Comparison of ENCODE assay signal across 17 cellular contexts in genomic region chr20:35497780-35498189, GRCh38. TPM values are rescaled to one million over a fixed set of nuclear protein-coding genes. Genes with fewer than 3 reads are reported as not detected.
DNase-seq lines count a peak whose midpoint lies in the region; ATAC-seq and TF ChIP-seq lines count a peak whose summit lies in the region.
"Had no signal": no experiment of that assay in that cellular context is flagged by ENCODE, and none has a peak within 500 bp of the region (broad histone marks: within the 10 kb centered on the region; RNA-seq: fewer than 3 reads in every experiment).

No MANE protein-coding gene starts in this region.

- TF ChIP-seq POLR2A in esophagus muscularis mucosa (IDR thresholded peaks at IDR 0.05; ENCODE audit: low read depth) = no peak

- H3K27ac Mint-ChIP-seq in mesothelial cell of epicardium = no peak overlapping the region
- H3K27ac Mint-ChIP-seq: GM23338 had no signal

- DNase-seq in NCI-H2171 (lab: John Stamatoyannopoulos, UW) (peak; percentile 43), esophagus muscularis mucosa (ENCODE audit: extremely low spot score) (peak; percentile 93), left lung (no peak), mesothelial cell of epicardium (ENCODE audit: low spot score in 2 of 2, unreplicated experiment in 2 of 2) (no peak), NK-92 (lab: John Stamatoyannopoulos, UW; ENCODE audit: unreplicated experiment) (no peak), A172 (ENCODE audit: low spot score) (no peak)
- DNase-seq: activated T-cell treated with anti-CD3 and anti-CD28 coated beads, Interleukin-2, amount 50 U/mL, for 1 hour; BE2C; naive thymus-derived CD4-positive, alpha-beta T cell; NCI-H2081; stimulated activated CD4-positive, alpha-beta T cell treated with anti-CD3 and anti-CD28 coated beads, Interleukin-12 subunit alpha, Interleukin-12 subunit beta, amount 100 ng/mL, for 4 hours had no signal

- peak in 1 of 3 experiments; percentile 33 for TF ChIP-seq CTCF in esophagus muscularis mucosa (IDR thresholded peaks at IDR 0.05)
- TF ChIP-seq CTCF in left lung (IDR thresholded peaks at IDR 0.05) = no peak
- TF ChIP-seq CTCF in mesothelial cell of epicardium (IDR thresholded peaks at IDR 0.05; ENCODE audit: unreplicated experiment) = no peak

- H3K4me1 ChIP-seq in esophagus muscularis mucosa = peaks cover 2 to 22% (median 17%) of the 10 kb centered on the region in 4 donors
- no peaks in the 10 kb centered on the region for H3K4me1 ChIP-seq in left lung
- H3K4me1 ChIP-seq in skeletal muscle tissue (ENCODE audit: control insufficient read depth in 3 of 3, insufficient read depth in 3 of 3, low read length in 3 of 3) = peaks cover 38 to 42% (median 42%) of the 10 kb centered on the region in 3 donors
- H3K4me1 ChIP-seq: BE2C had no signal

- peak overlapping the region; percentile 55 to 77 (median 70) for H3K27ac ChIP-seq in esophagus muscularis mucosa (replicated peaks in 1 of 4)
- no peak overlapping the region for H3K27ac ChIP-seq in left lung
- H3K27ac ChIP-seq in skeletal muscle tissue (ENCODE audit: low read depth, low read length) = peak overlapping the region; percentile 77

- H3K4me1 Mint-ChIP-seq in mesothelial cell of epicardium = no peaks in the 10 kb centered on the region
- H3K4me1 Mint-ChIP-seq: GM23338 had no signal

- intact Hi-C loops in esophagus muscularis mucosa (cut with DNase I) = no loop called here
- intact Hi-C loops in left lung (cut with DNase I) = no loop called here

- TF ChIP-seq EP300 in esophagus muscularis mucosa (IDR thresholded peaks at IDR 0.05) = no peak

- H3K27me3 ChIP-seq in esophagus muscularis mucosa (no peaks in the 10 kb centered on the region), left lung (no peaks in the 10 kb centered on the region), skeletal muscle tissue (ENCODE audit: control insufficient read depth in 3 of 3, insufficient read depth in 3 of 3, low read length in 3 of 3) (no peaks in the 10 kb centered on the region)
- H3K27me3 ChIP-seq: BE2C had no signal

- peaks cover 54% of the 10 kb centered on the region for H3K36me3 Mint-ChIP-seq in mesothelial cell of epicardium

- no peaks in the 10 kb centered on the region for H3K27me3 Mint-ChIP-seq in mesothelial cell of epicardium (ENCODE audit: low read depth)
- H3K27me3 Mint-ChIP-seq: naive thymus-derived CD4-positive, alpha-beta T cell had no signal

- no peaks in the 10 kb centered on the region for H3K9me3 Mint-ChIP-seq in mesothelial cell of epicardium
- H3K9me3 Mint-ChIP-seq: GM23338; naive thymus-derived CD4-positive, alpha-beta T cell had no signal

- H3K9me3 ChIP-seq in esophagus muscularis mucosa = no peaks in the 10 kb centered on the region
- no peaks in the 10 kb centered on the region for H3K9me3 ChIP-seq in left lung
- H3K9me3 ChIP-seq in skeletal muscle tissue (ENCODE audit: control insufficient read depth in 3 of 3, low read length in 3 of 3) = no peaks in the 10 kb centered on the region
- H3K9me3 ChIP-seq: BE2C had no signal

- no peak overlapping the region for H3K4me3 ChIP-seq in esophagus muscularis mucosa
- H3K4me3 ChIP-seq in left lung = no peak overlapping the region
- no peak overlapping the region for H3K4me3 ChIP-seq in skeletal muscle tissue (ENCODE audit: low read length in 3 of 3)
- H3K4me3 ChIP-seq: GM23338 had no signal

- ATAC-seq in left lung = peak; percentile 34
- ATAC-seq in GM21825 (IDR thresholded peaks at IDR 0.05; ENCODE audit: unreplicated experiment) = no peak
- ATAC-seq: activated CD4-positive, CD25-positive, alpha-beta regulatory T cell treated with anti-CD3 and anti-CD28 coated beads, Interleukin-2, amount 50 U/mL, for 24 hours; GM23338; naive thymus-derived CD4-positive, alpha-beta T cell had no signal

- peak overlapping the region; percentile 36 to 66 (median 55) for H3K9ac ChIP-seq in skeletal muscle tissue (ENCODE audit: low read depth in 1 of 3, low read length in 3 of 3)

- peaks cover 37 to 100% (median 96%) of the 10 kb centered on the region in 4 donors for H3K36me3 ChIP-seq in esophagus muscularis mucosa
- peaks cover 0 to 99% of the 10 kb centered on the region in 2 donors for H3K36me3 ChIP-seq in left lung
- H3K36me3 ChIP-seq in skeletal muscle tissue (ENCODE audit: control insufficient read depth in 3 of 3, insufficient read depth in 3 of 3, low read length in 3 of 3) = peaks cover 32 to 64% (median 53%) of the 10 kb centered on the region in 3 donors

- H3K4me3 Mint-ChIP-seq in mesothelial cell of epicardium = no peak overlapping the region
- H3K4me3 Mint-ChIP-seq: GM23338; naive thymus-derived CD4-positive, alpha-beta T cell had no signal

- 31% methylated on average over 9 of the region's 9 CpGs for WGBS in esophagus muscularis mucosa

RNA-seq across cellular contexts. Expression of gene C20orf173, which starts 31.7 kb away (rescaled TPM):
- not detected for total RNA-seq in esophagus muscularis mucosa
- total RNA-seq in left lung = not detected
- total RNA-seq in skeletal muscle tissue = not detected
- not detected in 3 replicates for total RNA-seq in mesothelial cell of epicardium
- total RNA-seq in A172 (2014; rRNA removed; shearing (Covaris generic)) = not detected in 2 replicates
- total RNA-seq: bronchial epithelial cell; epithelial cell of proximal tubule; GM23338; naive thymus-derived CD4-positive, alpha-beta T cell had no signal

RNA-seq across cellular contexts. Expression of gene CEP250, which starts 42.4 kb away (rescaled TPM):
- total RNA-seq in esophagus muscularis mucosa = 10 to 100 TPM; 17.7 to 35.8 (median 23.7) TPM
- total RNA-seq in left lung = 10 to 100 TPM; 23.4 to 27.2 TPM
- total RNA-seq in skeletal muscle tissue = 14.6 TPM
- 65.5 to 69.6 TPM (median 68.4 TPM) in 3 replicates for total RNA-seq in mesothelial cell of epicardium
- 18.4 and 21.4 TPM in 2 replicates for total RNA-seq in A172 (2014; rRNA removed; shearing (Covaris generic))

RNA-seq across cellular contexts. Expression of gene ERGIC3, which starts 44.1 kb away (rescaled TPM):
- 100 to 1,000 TPM; 125 to 184 (median 133) TPM for total RNA-seq in esophagus muscularis mucosa
- 100 to 1,000 TPM; 197 to 225 TPM for total RNA-seq in left lung
- 328 TPM for total RNA-seq in skeletal muscle tissue
- 253 to 258 TPM (median 255 TPM) in 3 replicates for total RNA-seq in mesothelial cell of epicardium
- total RNA-seq in A172 (2014; rRNA removed; shearing (Covaris generic)) = 258 TPM in 2 replicates

RNA-seq across cellular contexts. Expression of gene GDF5, which starts 59.8 kb away (rescaled TPM):
- total RNA-seq in esophagus muscularis mucosa (under 1 TPM; 0.39 to 0.83 (median 0.44) TPM), left lung (under 1 TPM; 0.52 to 0.99 TPM), skeletal muscle tissue (0.52 TPM), mesothelial cell of epicardium (1.1 to 1.4 TPM (median 1.1 TPM) in 3 replicates)
- 1.7 and 1.9 TPM in 2 replicates for total RNA-seq in A172 (2014; rRNA removed; shearing (Covaris generic))
- total RNA-seq: GM23338 had no signal

Comparison
In these comparisons a context has a peak if more than half of its experiments do, and no peak if none do; other contexts are left out.
1. DNase-seq: peak in NCI-H2171 (single experiment) and esophagus muscularis mucosa (single experiment); none in left lung (0 of 2), mesothelial cell of epicardium (0 of 2), NK-92 (single experiment) and A172 (single experiment).
2. H3K27ac ChIP-seq: peak in esophagus muscularis mucosa (4 of 4) and skeletal muscle tissue (single experiment); none in left lung (0 of 2).